In the genomic region with DNA sequence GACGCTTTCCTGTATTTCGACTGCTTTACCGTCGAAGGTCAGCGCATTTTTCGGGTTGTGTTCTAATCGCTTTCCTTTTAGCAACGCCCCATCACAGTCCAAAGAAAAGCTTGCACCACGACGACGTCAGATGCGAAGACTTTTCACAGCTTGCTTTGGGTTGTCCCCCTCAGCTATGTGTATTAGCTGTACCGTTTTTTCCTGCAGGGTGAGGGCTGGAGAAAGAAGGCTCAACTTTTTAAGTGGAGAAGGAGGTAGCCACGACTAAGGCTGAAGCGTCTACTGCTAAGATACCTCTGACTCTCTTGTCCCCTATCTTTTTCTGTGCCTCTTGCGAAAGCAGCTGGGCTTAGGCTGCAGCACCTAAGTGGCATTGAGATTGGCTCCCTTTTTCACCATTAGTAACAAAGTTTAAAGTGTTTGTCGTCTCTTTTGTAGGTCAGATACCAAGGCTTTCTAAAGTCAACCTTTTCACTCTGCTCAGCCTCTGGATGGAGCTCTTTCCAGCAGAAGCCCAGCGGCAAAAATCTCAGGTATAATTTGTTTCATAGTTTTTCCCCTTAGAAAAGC, we compare ENCODE assay signal across 9 cellular contexts. TPM values are rescaled to one million over a fixed set of nuclear protein-coding genes. Genes with fewer than 3 reads are reported as not detected.
DNase-seq lines count a peak whose midpoint lies in the region; ATAC-seq lines count a peak whose summit lies in the region.
"Had no signal": no experiment of that assay in that cellular context is flagged by ENCODE, and none has a peak within 500 bp of the region (broad histone marks: within the 10 kb centered on the region; RNA-seq: fewer than 3 reads in every experiment).

No MANE protein-coding gene starts in this region.

- peak overlapping the region; percentile 49 for H3K27ac ChIP-seq in epithelial cell of prostate

- ATAC-seq in HG02798 (IDR thresholded peaks at IDR 0.05; ENCODE audit: poor library complexity, unreplicated experiment), result peak; percentile 11
- no peak for ATAC-seq in HG03159 (IDR thresholded peaks at IDR 0.05; ENCODE audit: unreplicated experiment)

- peak; percentile 27 for DNase-seq in NK-92 treated with Interleukin-12 subunit alpha and Interleukin-12 subunit beta, amount 100 ng/mL, for 24 hours (lab: John Stamatoyannopoulos, UW)
- DNase-seq in NK-92 (lab: John Stamatoyannopoulos, UW; ENCODE audit: unreplicated experiment) (no peak), SW480 (ENCODE audit: low spot score) (peak; percentile 33), epithelial cell of prostate (ENCODE audit: low read depth, low spot score) (no peak), myocyte (ENCODE audit: low read depth) (peak; percentile 22), SHP77 treated with DMSO at 0.1 percent for 48 hours (lab: John Stamatoyannopoulos, UW) (no peak)

RNA-seq across cellular contexts. Expression of a gene that starts 0.8 kb away (rescaled TPM):
- 2.7 and 6.9 TPM in 2 replicates for total RNA-seq in myocyte
- 10.4 TPM for polyA plus RNA-seq in myocyte (2012)

RNA-seq across cellular contexts. Expression of a gene that starts 28.4 kb away (rescaled TPM):
- total RNA-seq in myocyte, result not detected in 2 replicates
- not detected for polyA plus RNA-seq in myocyte (2012)
- total RNA-seq: glomerular endothelial cell had no signal

Comparison
In these comparisons a context has a peak if more than half of its experiments do, and no peak if none do; other contexts are left out.
1. DNase-seq: peak in NK-92 treated with Interleukin-12 subunit alpha and Interleukin-12 subunit beta, amount 100 ng/mL, for 24 hours (single experiment), SW480 (single experiment) and myocyte (single experiment); none in NK-92 (single experiment), epithelial cell of prostate (single experiment) and SHP77 treated with DMSO at 0.1 percent for 48 hours (single experiment).